ENCODE assay signal across 13 cellular contexts in genomic region chr21:45994738-45995685, GRCh38. TPM values are rescaled to one million over a fixed set of nuclear protein-coding genes. Genes with fewer than 3 reads are reported as not detected.
A peak's percentile ranks its signal among the peaks of the same experiment; 100 is the strongest.
DNase-seq lines count a peak whose midpoint lies in the region; ATAC-seq and TF ChIP-seq lines count a peak whose summit lies in the region.
"Had no signal": no experiment of that assay in that cellular context is flagged by ENCODE, and none has a peak within 500 bp of the region (broad histone marks: within the 10 kb centered on the region; RNA-seq: fewer than 3 reads in every experiment).

No MANE protein-coding gene starts in this region.

- no peaks in the 10 kb centered on the region for H3K9me3 ChIP-seq in breast epithelium
- no peaks in the 10 kb centered on the region for H3K9me3 ChIP-seq in endodermal cell (ENCODE audit: control insufficient read depth, low read length)
- H3K9me3 ChIP-seq: SJCRH30 had no signal

- H3K4me3 Mint-ChIP-seq in MCF 10A (ENCODE audit: unreplicated experiment), result no peak overlapping the region
- no peak overlapping the region for H3K4me3 Mint-ChIP-seq in endodermal cell
- H3K4me3 Mint-ChIP-seq in mesothelial cell of epicardium, result no peak overlapping the region
- no peak overlapping the region for H3K4me3 Mint-ChIP-seq in type B pancreatic cell

- H3K27ac Mint-ChIP-seq in MCF 10A (ENCODE audit: low read depth, unreplicated experiment) (no peak overlapping the region), endodermal cell (peak overlapping the region; percentile 55), mesothelial cell of epicardium (peak overlapping the region; percentile 43), type B pancreatic cell (no peak overlapping the region)

- H3K27me3 Mint-ChIP-seq in MCF 10A (ENCODE audit: insufficient read depth, unreplicated experiment) (no peaks in the 10 kb centered on the region), endodermal cell (ENCODE audit: insufficient read depth) (no peaks in the 10 kb centered on the region), mesothelial cell of epicardium (ENCODE audit: low read depth) (no peaks in the 10 kb centered on the region), type B pancreatic cell (no peaks in the 10 kb centered on the region)

- in situ Hi-C loops in GM13976 (cut with MboI; ENCODE audit: low sequenced_read_pairs, unreplicated experiment), result no loop called here

- no peak overlapping the region for H3K9ac ChIP-seq in endodermal cell (ENCODE audit: extremely low read depth, low read length, poor library complexity, severe bottlenecking)

- 93% methylated on average over 26 to 34 of the region's 34 CpGs for WGBS in endodermal cell (ENCODE audit: insufficient coverage in 1 of 2, insufficient read length in 1 of 2), 2 experiments

- TF ChIP-seq POLR2A in breast epithelium (IDR thresholded peaks at IDR 0.05), result no peak

- H3K27me3 ChIP-seq in breast epithelium (no peaks in the 10 kb centered on the region), endodermal cell (ENCODE audit: control insufficient read depth, insufficient read depth, low read length, poor library complexity, severe bottlenecking) (no peaks in the 10 kb centered on the region)
- H3K27me3 ChIP-seq: SJCRH30 had no signal

- CTCF ChIA-PET in MCF 10A (lab: Yijun Ruan, JAX), result no interaction called here

- no peaks in the 10 kb centered on the region for H3K4me1 Mint-ChIP-seq in MCF 10A (ENCODE audit: insufficient read depth, unreplicated experiment)
- no peaks in the 10 kb centered on the region for H3K4me1 Mint-ChIP-seq in endodermal cell
- H3K4me1 Mint-ChIP-seq in mesothelial cell of epicardium, result no peaks in the 10 kb centered on the region
- H3K4me1 Mint-ChIP-seq in type B pancreatic cell (ENCODE audit: unreplicated experiment), result no peaks in the 10 kb centered on the region

- no peaks in the 10 kb centered on the region for H3K9me3 Mint-ChIP-seq in MCF 10A (ENCODE audit: unreplicated experiment)
- no peaks in the 10 kb centered on the region for H3K9me3 Mint-ChIP-seq in endodermal cell
- H3K9me3 Mint-ChIP-seq in mesothelial cell of epicardium, result no peaks in the 10 kb centered on the region
- H3K9me3 Mint-ChIP-seq in type B pancreatic cell, result no peaks in the 10 kb centered on the region

- H3K4me1 ChIP-seq in breast epithelium (no peaks in the 10 kb centered on the region), endodermal cell (ENCODE audit: control insufficient read depth, insufficient read depth, low read length) (no peaks in the 10 kb centered on the region)
- H3K4me1 ChIP-seq: SJCRH30 had no signal

- ATAC-seq in GM18861 (IDR thresholded peaks at IDR 0.05; ENCODE audit: unreplicated experiment), result no peak
- ATAC-seq: left lobe of liver had no signal

- H3K4me3 ChIP-seq in breast epithelium, result no peak overlapping the region
- H3K4me3 ChIP-seq in endodermal cell (ENCODE audit: low read length), result no peak overlapping the region
- H3K4me3 ChIP-seq: SJCRH30 had no signal

- no TSS peak for BruUV-seq in MCF 10A (replicated peaks; lab: Mats Ljungman, UMichigan)

- H3K36me3 ChIP-seq in breast epithelium, result no peaks in the 10 kb centered on the region
- no peaks in the 10 kb centered on the region for H3K36me3 ChIP-seq in endodermal cell (ENCODE audit: control insufficient read depth, insufficient read depth, low read length)
- H3K36me3 ChIP-seq: SJCRH30 had no signal

- intact Hi-C loops in breast epithelium (cut with DNase I; ENCODE audit: low total_unique reads), result loop anchor here (10.0 kb wide), 1 partner anchor 100 kb away; the partner anchor contains the start of gene COL6A2
- intact Hi-C loops in MCF 10A (cut with micrococcal nuclease), result no loop called here

- peak overlapping the region in 1 of 2 donors; percentile 88 for H3K27ac ChIP-seq in breast epithelium
- no peak overlapping the region for H3K27ac ChIP-seq in endodermal cell (ENCODE audit: low read depth, low read length)
- H3K27ac ChIP-seq: SJCRH30 had no signal

- H3K36me3 Mint-ChIP-seq in MCF 10A (ENCODE audit: insufficient read depth, unreplicated experiment) (peaks cover 6% of the 10 kb centered on the region), endodermal cell (ENCODE audit: low read depth) (peaks cover 32% of the 10 kb centered on the region), mesothelial cell of epicardium (peaks cover 4% of the 10 kb centered on the region), type B pancreatic cell (no peaks in the 10 kb centered on the region)

- TF ChIP-seq CTCF in breast epithelium (IDR thresholded peaks at IDR 0.05), result no peak
- TF ChIP-seq CTCF in MCF 10A (IDR thresholded peaks at IDR 0.05; ENCODE audit: unreplicated experiment), result no peak
- TF ChIP-seq CTCF in endodermal cell (conservative IDR thresholded peaks at IDR 0.05), result no peak
- no peak for TF ChIP-seq CTCF in mesothelial cell of epicardium (IDR thresholded peaks at IDR 0.05; ENCODE audit: unreplicated experiment)
- TF ChIP-seq CTCF in type B pancreatic cell (conservative IDR thresholded peaks at IDR 0.05), result no peak
- no peak for TF ChIP-seq CTCF in GM13976 (IDR thresholded peaks at IDR 0.05; ENCODE audit: borderline replicate concordance, control extremely low read depth, extremely low read depth, insufficient read depth, missing control alignments)

- POLR2A ChIA-PET in MCF 10A (lab: Yijun Ruan, JAX), result no interaction called here

- DNase-seq in breast epithelium (ENCODE audit: low spot score in 2 of 2) (peak; percentile 6 to 41), MCF 10A (ENCODE audit: unreplicated experiment) (no peak), endodermal cell (peak; percentile 39), mesothelial cell of epicardium (ENCODE audit: low spot score in 2 of 2, unreplicated experiment in 2 of 2) (peak in 1 of 2 experiments; percentile 17), type B pancreatic cell (ENCODE audit: extremely low spot score, unreplicated experiment) (peak; percentile 67), GM13976 (ENCODE audit: low spot score) (no peak), OCI-M2 (lab: John Stamatoyannopoulos, UW; ENCODE audit: unreplicated experiment) (no peak)
- DNase-seq: effector CD8-positive, alpha-beta T cell; NCI-H1417 treated with DMSO at 0.1 percent for 48 hours; NCI-H526 had no signal

RNA-seq across cellular contexts. Expression of gene COL6A1, which starts 13.4 kb away (rescaled TPM):
- total RNA-seq in breast epithelium, result 100 to 1,000 TPM; 137 to 527 (median 201) TPM
- total RNA-seq in MCF 10A (2022), result 3.2 and 3.5 TPM in 2 replicates
- 100 to 1,000 TPM; 232 to 407 TPM for total RNA-seq in endodermal cell
- polyA plus RNA-seq in endodermal cell (2013, experiment 1 of 2), result 172 TPM
- 154 TPM for polyA plus RNA-seq in endodermal cell (2013, experiment 2 of 2)
- total RNA-seq in mesothelial cell of epicardium, result 539 to 636 TPM (median 611 TPM) in 3 replicates
- total RNA-seq in type B pancreatic cell (ENCODE audit: low replicate concordance), result 78.4 and 167 TPM in 2 replicates

Comparison
In these comparisons a context has a peak if more than half of its experiments do, and no peak if none do; other contexts are left out.
1. DNase-seq: peak in breast epithelium (2 of 2), endodermal cell (single experiment) and type B pancreatic cell (single experiment); none in MCF 10A (single experiment), GM13976 (single experiment) and OCI-M2 (single experiment).
2. RNA of gene COL6A1, which starts 13.4 kb away (total RNA-seq): 539 to 636 TPM in mesothelial cell of epicardium, 232 to 407 TPM in endodermal cell, 137 to 527 TPM in breast epithelium and 78.4 to 167 TPM in type B pancreatic cell; 3.2 to 3.5 TPM in MCF 10A; every median in the first group is over 10 times any median in the second.
3. H3K27ac Mint-ChIP-seq: peak in endodermal cell (single experiment) and mesothelial cell of epicardium (single experiment); none in MCF 10A (single experiment) and type B pancreatic cell (single experiment).